24 cellular contexts compared by ENCODE assay signal in genomic region chr3:125525153-125525552, GRCh38.
"Had no signal": no experiment of that assay in that cellular context is flagged by ENCODE, and none has a peak within 500 bp of the region (broad histone marks: within the 10 kb centered on the region; RNA-seq: fewer than 3 reads in every experiment).

No MANE protein-coding gene starts in this region.

- H3K4me1 ChIP-seq: colonic mucosa, foreskin keratinocyte, lower lobe of right lung had no signal

- H3K9me3 ChIP-seq: colonic mucosa, esophagus muscularis mucosa, gastroesophageal sphincter, heart left ventricle, left lung, lower lobe of right lung, mucosa of descending colon had no signal

- DNase-seq: colonic mucosa; cortex of kidney; effector CD8-positive, alpha-beta T cell; effector memory CD8-positive, alpha-beta T cell; foreskin keratinocyte; heart left ventricle; hypothalamus; immature natural killer cell; islet precursor cell; kidney; kidney glomerular epithelial cell; left cardiac atrium; left lung; left ventricle myocardium superior; lower lobe of right lung; mesenchymal stem cell; mucosa of descending colon; naive B cell; naive thymus-derived CD8-positive, alpha-beta T cell had no signal

- H3K27ac ChIP-seq: colonic mucosa, esophagus muscularis mucosa, foreskin keratinocyte, gastroesophageal sphincter, heart left ventricle, hepatocyte, left lung, lower lobe of right lung had no signal

- H3K4me3 Mint-ChIP-seq: dendritic cell treated with granulocyte-macrophage colony-stimulating factor and Interleukin-4, amounts not matched to agents 40 ng/mL and 50 ng/mL, for 4 days; effector memory CD8-positive, alpha-beta T cell; immature natural killer cell; mesothelial cell of epicardium; naive thymus-derived CD8-positive, alpha-beta T cell had no signal

- H3K9me3 Mint-ChIP-seq: dendritic cell treated with granulocyte-macrophage colony-stimulating factor and Interleukin-4, amounts not matched to agents 40 ng/mL and 50 ng/mL, for 4 days; effector memory CD8-positive, alpha-beta T cell; immature natural killer cell; mesothelial cell of epicardium; naive B cell; naive thymus-derived CD8-positive, alpha-beta T cell had no signal

- ATAC-seq: effector memory CD8-positive, alpha-beta T cell; foreskin keratinocyte; gastroesophageal sphincter; heart left ventricle; left cardiac atrium; left lung; left ventricle myocardium superior; lower lobe of right lung; mucosa of descending colon; naive thymus-derived CD8-positive, alpha-beta T cell had no signal

- H3K27ac Mint-ChIP-seq: immature natural killer cell; mesothelial cell of epicardium; naive thymus-derived CD8-positive, alpha-beta T cell had no signal

- H3K4me3 ChIP-seq: colonic mucosa, esophagus muscularis mucosa, gastroesophageal sphincter, heart left ventricle, hepatocyte, left lung, lower lobe of right lung, mucosa of descending colon had no signal

- H3K27me3 ChIP-seq: colonic mucosa, esophagus muscularis mucosa, foreskin keratinocyte, gastroesophageal sphincter, heart left ventricle, hepatocyte, left lung had no signal

- H3K27me3 Mint-ChIP-seq: dendritic cell treated with granulocyte-macrophage colony-stimulating factor and Interleukin-4, amounts not matched to agents 40 ng/mL and 50 ng/mL, for 4 days; naive B cell; naive thymus-derived CD8-positive, alpha-beta T cell had no signal

- H3K36me3 ChIP-seq: colonic mucosa had no signal
